ENCODE assay signal across 21 cellular contexts in genomic region chr12:111195316-111195715, GRCh38.
DNase-seq lines count a peak whose midpoint lies in the region; ATAC-seq, FAIRE-seq and TF ChIP-seq lines count a peak whose summit lies in the region.
"Had no signal": no experiment of that assay in that cellular context is flagged by ENCODE, and none has a peak within 500 bp of the region (broad histone marks: within the 10 kb centered on the region; RNA-seq: fewer than 3 reads in every experiment).

No MANE protein-coding gene starts in this region.

- no peaks in the 10 kb centered on the region for H3K36me3 Mint-ChIP-seq in HFFc6 (ENCODE audit: low read depth)
- H3K36me3 Mint-ChIP-seq: CD8-positive, alpha-beta T cell had no signal

- peak overlapping the region; percentile 43 for H3K14ac ChIP-seq in H1 (ENCODE audit: insufficient read length)

- no peak overlapping the region for H3K18ac ChIP-seq in H1 (ENCODE audit: extremely low read depth, low read length)

- H3K79me1 ChIP-seq in H1 (ENCODE audit: low read depth, low read length) = no peaks in the 10 kb centered on the region; the same call in none of the 2 replicates

- H3K4me2 ChIP-seq in H1 (ENCODE audit: insufficient read depth in 1 of 2, low read depth in 2 of 2, low read length in 2 of 2) = no peak overlapping the region
- H3K4me2 ChIP-seq: A549 had no signal

- no peak overlapping the region for H3K4ac ChIP-seq in H1 (replicated peaks; ENCODE audit: insufficient read length, low read depth, low read length)

- H3K27me3 ChIP-seq in H1 (replicated peaks in 1 of 4; ENCODE audit: control insufficient read depth in 3 of 4, extremely low read depth in 1 of 4, insufficient read depth in 3 of 4, low read length in 3 of 4) = no peaks in the 10 kb centered on the region
- H3K27me3 ChIP-seq: BLaER1 treated with 17β-estradiol and CSF1 and Interleukin-3, amounts not matched to agents 10 nM and 100 nM had no signal

- H3K9me3 ChIP-seq in H1 (ENCODE audit: insufficient read depth in 2 of 2, low read depth in 1 of 2, low read length in 1 of 2) = no peaks in the 10 kb centered on the region
- H3K9me3 ChIP-seq: BLaER1 treated with 17β-estradiol and CSF1 and Interleukin-3, amounts not matched to agents 10 nM and 100 nM; Caco-2 had no signal

- H3K23me2 ChIP-seq in H1 (ENCODE audit: low read depth, low read length) = no peaks in the 10 kb centered on the region

- H3K27ac Mint-ChIP-seq in HFFc6 = no peak overlapping the region
- H3K27ac Mint-ChIP-seq: B cell; CD4-positive, alpha-beta T cell; CD8-positive, alpha-beta T cell had no signal

- DNase-seq in NCI-H82 (lab: John Stamatoyannopoulos, UW) (peak; percentile 21), NCI-H82 treated with DMSO at 0.1 percent for 48 hours (lab: John Stamatoyannopoulos, UW; ENCODE audit: unreplicated experiment) (no peak), H1 (ENCODE audit: low read depth in 1 of 2, low spot score in 2 of 2) (no peak), HFFc6 (no peak)
- DNase-seq: AML-193; Caco-2; Calu3; CD4-positive, alpha-beta T cell; CD8-positive, alpha-beta T cell; DMS79 treated with DMSO at 0.1 percent for 48 hours; GF-D8 had no signal

- no peak overlapping the region for H3K27ac ChIP-seq in H1 (ENCODE audit: low read depth, low read length)
- H3K27ac ChIP-seq: 22Rv1; A549; BLaER1 treated with 17β-estradiol and CSF1 and Interleukin-3, amounts not matched to agents 10 nM and 100 nM; C4-2B had no signal

- no peak for ATAC-seq in HG02571 (IDR thresholded peaks at IDR 0.05; ENCODE audit: unreplicated experiment)
- ATAC-seq: CD8-positive, alpha-beta T cell had no signal

- H3K79me2 ChIP-seq in H1 (ENCODE audit: control insufficient read depth in 1 of 2, insufficient read depth in 2 of 2, low read length in 2 of 2) = no peaks in the 10 kb centered on the region; a peak in 1 of 4 replicates

- H3K23ac ChIP-seq in H1 (ENCODE audit: insufficient read length) = no peak overlapping the region

- peaks cover 30% of the 10 kb centered on the region for H3K27me3 Mint-ChIP-seq in HFFc6 (ENCODE audit: insufficient read depth)

- WGBS in H1 (ENCODE audit: extremely low coverage in 1 of 2, insufficient coverage in 1 of 2, insufficient read length in 1 of 2, insufficient replicate concordance in 2 of 2, low coverage in 1 of 2, low lambda C conversion rate in 2 of 2, missing lambda C conversion rate in 1 of 2), 2 experiments = 92% methylated on average over 8 of the region's 8 CpGs; no CpG with 5 or more reads in 1 of the 2 experiments

- no peak overlapping the region for H2BK20ac ChIP-seq in H1 (ENCODE audit: low read length)

- H2BK120ac ChIP-seq in H1 (replicated peaks; ENCODE audit: low read depth, low read length) = no peak overlapping the region

- no peaks in the 10 kb centered on the region for H3K9me3 Mint-ChIP-seq in HFFc6
- H3K9me3 Mint-ChIP-seq: CD4-positive, alpha-beta T cell; CD8-positive, alpha-beta T cell had no signal

- no peaks in the 10 kb centered on the region for H3K4me1 Mint-ChIP-seq in HFFc6 (ENCODE audit: low read depth)
- H3K4me1 Mint-ChIP-seq: B cell had no signal

- no peak overlapping the region for H2BK5ac ChIP-seq in H1 (ENCODE audit: low read depth, low read length)

- FAIRE-seq in H1 (lab: Jason Lieb, UNC) = no peak
- FAIRE-seq: A549, D721Med, G401.6, GM12891, GM19239 had no signal

- no peak overlapping the region for H2AK5ac ChIP-seq in H1 (ENCODE audit: low read depth, low read length)

- no peak overlapping the region for H3K4me3 ChIP-seq in H1 (ENCODE audit: extremely low read depth in 1 of 4, insufficient read depth in 2 of 4, low read depth in 3 of 4, low read length in 4 of 4)
- H3K4me3 ChIP-seq: A549; BLaER1 treated with 17β-estradiol and CSF1 and Interleukin-3, amounts not matched to agents 10 nM and 100 nM had no signal

- TF ChIP-seq POLR2A in H1 (IDR thresholded peaks at IDR 0.05; ENCODE audit: control extremely low read depth in 1 of 2, low read depth in 2 of 2, low read length in 2 of 2) = no peak

- H3K56ac ChIP-seq in H1 (replicated peaks; ENCODE audit: insufficient read length, low read depth, low read length) = no peak overlapping the region

- no peak overlapping the region for H3K9ac ChIP-seq in H1 (replicated peaks in 1 of 4; ENCODE audit: extremely low read depth in 1 of 4, low read depth in 3 of 4, low read length in 3 of 4)
- H3K9ac ChIP-seq: BLaER1 treated with 17β-estradiol and CSF1 and Interleukin-3, amounts not matched to agents 10 nM and 100 nM had no signal

- no peak for TF ChIP-seq RAD21 in H1 (IDR thresholded peaks at IDR 0.05 in 1 of 2, conservative IDR thresholded peaks at IDR 0.05 in 1 of 2; ENCODE audit: low read depth in 2 of 2, low read length in 2 of 2)

- CTCF ChIA-PET in H1 (lab: Charles Lee; ENCODE audit: partially characterized antibody) = interaction anchor here (0.9 kb wide), 1 partner anchor 48 kb away, joined by 3 read pairs; no protein-coding TSS in a partner anchor

- POLR2A ChIA-PET in H1 (lab: Charles Lee; ENCODE audit: partially characterized antibody) = no interaction called here

- H3K36me3 ChIP-seq in H1 (ENCODE audit: control insufficient read depth in 2 of 4, insufficient read depth in 4 of 4, low read length in 3 of 4) = no peaks in the 10 kb centered on the region
- H3K36me3 ChIP-seq: BLaER1 treated with 17β-estradiol and CSF1 and Interleukin-3, amounts not matched to agents 10 nM and 100 nM had no signal

- peaks cover 3 to 17% (median 12%) of the 10 kb centered on the region in 4 experiments for H3K4me1 ChIP-seq in H1 (replicated peaks in 1 of 4; ENCODE audit: control insufficient read depth in 3 of 4, insufficient read depth in 4 of 4, low read length in 3 of 4)
- H3K4me1 ChIP-seq: A549, Caco-2 had no signal

- no peak overlapping the region for H4K91ac ChIP-seq in H1 (replicated peaks; ENCODE audit: insufficient read length, low read length)

- H2BK12ac ChIP-seq in H1 (ENCODE audit: low read depth, low read length) = no peak overlapping the region

- H4K20me1 ChIP-seq in H1 (replicated peaks in 1 of 2; ENCODE audit: control insufficient read depth in 1 of 2, insufficient read depth in 2 of 2, low read length in 2 of 2) = peaks cover 0 to 3% of the 10 kb centered on the region in 2 experiments
- H4K20me1 ChIP-seq: BLaER1 treated with 17β-estradiol and CSF1 and Interleukin-3, amounts not matched to agents 10 nM and 100 nM had no signal

- no peak overlapping the region for H2BK15ac ChIP-seq in H1 (ENCODE audit: low read length)

- H3K4me3 Mint-ChIP-seq in HFFc6 = no peak overlapping the region
- H3K4me3 Mint-ChIP-seq: B cell; CD4-positive, alpha-beta T cell; CD8-positive, alpha-beta T cell had no signal

- no peak overlapping the region for H4K5ac ChIP-seq in H1 (ENCODE audit: insufficient read length, low read depth, low read length)

- no peak for TF ChIP-seq EP300 in H1 (IDR thresholded peaks at IDR 0.05; ENCODE audit: borderline replicate concordance in 1 of 2, low read depth in 2 of 2, low read length in 2 of 2)

- no peak overlapping the region for H4K8ac ChIP-seq in H1 (ENCODE audit: extremely low read depth, insufficient read depth, low read length)

- TF ChIP-seq CTCF in H1 (IDR thresholded peaks at IDR 0.05; ENCODE audit: control extremely low read depth in 1 of 3, insufficient read depth in 1 of 3, low read depth in 1 of 3, low read length in 3 of 3) (no peak), HFFc6 (IDR thresholded peaks at IDR 0.05) (no peak)

- H2AFZ ChIP-seq in H1 (ENCODE audit: low read length) = no peak overlapping the region

TF ChIP-seq in H1, 55 proteins besides CTCF, POLR2A, EP300 and RAD21:
- no peak for TF ChIP-seq BRCA1 (IDR thresholded peaks at IDR 0.05; ENCODE audit: low read depth, low read length)
- TF ChIP-seq HDAC2 (IDR thresholded peaks at IDR 0.05; ENCODE audit: borderline replicate concordance in 1 of 2, low read depth in 2 of 2, low read length in 2 of 2) = no peak
- TF ChIP-seq GTF2F1 (IDR thresholded peaks at IDR 0.05; ENCODE audit: borderline replicate concordance, low read depth, low read length) = no peak
- TF ChIP-seq SRF (IDR thresholded peaks at IDR 0.05; ENCODE audit: low read depth, low read length) = no peak
- TF ChIP-seq TEAD4 (IDR thresholded peaks at IDR 0.05; ENCODE audit: low read depth, low read length) = no peak
- TF ChIP-seq, protein P1, sequence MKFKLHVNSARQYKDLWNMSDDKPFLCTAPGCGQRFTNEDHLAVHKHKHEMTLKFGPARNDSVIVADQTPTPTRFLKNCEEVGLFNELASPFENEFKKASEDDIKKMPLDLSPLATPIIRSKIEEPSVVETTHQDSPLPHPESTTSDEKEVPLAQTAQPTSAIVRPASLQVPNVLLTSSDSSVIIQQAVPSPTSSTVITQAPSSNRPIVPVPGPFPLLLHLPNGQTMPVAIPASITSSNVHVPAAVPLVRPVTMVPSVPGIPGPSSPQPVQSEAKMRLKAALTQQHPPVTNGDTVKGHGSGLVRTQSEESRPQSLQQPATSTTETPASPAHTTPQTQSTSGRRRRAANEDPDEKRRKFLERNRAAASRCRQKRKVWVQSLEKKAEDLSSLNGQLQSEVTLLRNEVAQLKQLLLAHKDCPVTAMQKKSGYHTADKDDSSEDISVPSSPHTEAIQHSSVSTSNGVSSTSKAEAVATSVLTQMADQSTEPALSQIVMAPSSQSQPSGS (IDR thresholded peaks at IDR 0.05; ENCODE audit: low read length) = no peak
